12 cellular contexts compared by ENCODE assay signal in the genomic region with DNA sequence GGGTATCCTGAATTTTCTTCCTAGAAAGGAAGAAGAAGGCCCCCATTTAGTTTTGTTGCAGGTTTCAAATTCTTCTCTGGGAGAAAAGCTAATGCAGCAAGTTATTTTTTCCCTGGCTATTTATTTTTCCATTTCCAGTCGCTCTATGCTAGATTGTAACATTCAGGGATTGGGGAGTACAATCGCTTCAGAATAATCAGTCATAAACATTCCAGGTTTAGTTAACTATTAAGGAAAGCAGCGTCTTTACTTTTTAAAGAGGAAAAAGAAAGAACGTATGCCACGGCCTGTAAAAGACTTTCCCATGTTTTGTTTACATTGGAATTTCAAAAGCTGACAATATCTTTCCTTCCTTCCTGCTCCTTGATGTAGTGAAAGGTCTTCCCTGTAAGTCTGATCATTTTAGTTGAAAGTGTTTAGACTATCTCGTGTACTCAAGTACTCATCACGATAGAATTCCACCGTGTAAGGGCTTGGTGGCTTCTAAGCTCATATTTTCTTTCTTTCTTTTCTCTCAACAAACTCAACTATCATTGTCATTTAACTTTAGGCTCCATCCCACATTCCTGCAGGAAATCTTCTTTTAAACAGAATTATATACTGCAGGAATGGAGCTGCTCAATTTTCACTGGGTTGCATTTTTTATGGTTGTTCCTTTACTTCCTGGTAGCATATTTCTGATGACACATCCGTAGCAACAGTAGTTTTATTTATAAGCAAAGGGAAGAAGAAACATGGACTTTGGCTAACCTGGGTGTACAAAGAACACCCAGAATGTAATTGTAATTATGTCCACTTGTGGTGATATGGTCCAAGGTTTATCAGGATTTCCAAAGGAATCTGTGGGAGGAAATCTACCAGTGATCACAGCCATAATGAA.
DNase-seq lines count a peak whose midpoint lies in the region; ATAC-seq, FAIRE-seq and TF ChIP-seq lines count a peak whose summit lies in the region.
"Had no signal": no experiment of that assay in that cellular context is flagged by ENCODE, and none has a peak within 500 bp of the region (broad histone marks: within the 10 kb centered on the region; RNA-seq: fewer than 3 reads in every experiment).

No MANE protein-coding gene starts in this region.

- FAIRE-seq in colon (lab: Jason Lieb, UNC): peak; percentile 97

- H3K9ac ChIP-seq in liver (ENCODE audit: low read depth in 1 of 2, low read length in 2 of 2): peak overlapping the region in 1 of 2 donors; percentile 49
- H3K9ac ChIP-seq: BLaER1 had no signal

- H3K36me3 ChIP-seq in cardiac muscle cell: no peaks in the 10 kb centered on the region
- H3K36me3 ChIP-seq in liver (ENCODE audit: control insufficient read depth in 4 of 4, insufficient read depth in 3 of 4, low read depth in 1 of 4, low read length in 3 of 4): no peaks in the 10 kb centered on the region
- no peaks in the 10 kb centered on the region for H3K36me3 ChIP-seq in vagina
- H3K36me3 ChIP-seq: BLaER1, spleen had no signal

- no peak for TF ChIP-seq POLR2A in vagina (IDR thresholded peaks at IDR 0.05)

- TF ChIP-seq CTCF in cardiac muscle cell (IDR thresholded peaks at IDR 0.05; ENCODE audit: low read depth, low read length) (peak; percentile 18), liver (IDR thresholded peaks at IDR 0.05; ENCODE audit: low read depth, low read length, missing input control) (peak; percentile 38), vagina (IDR thresholded peaks at IDR 0.05) (no peak)

- DNase-seq in cardiac muscle cell (ENCODE audit: low read depth in 1 of 2, low spot score in 1 of 2) (peak in 1 of 2 donors; percentile 87), Right ventricle myocardium inferior (ENCODE audit: missing footprints) (no peak), vagina (ENCODE audit: extremely low spot score in 2 of 2) (no peak), NCI-H146 (lab: John Stamatoyannopoulos, UW) (no peak), SHP77 (lab: John Stamatoyannopoulos, UW) (no peak)
- DNase-seq in activated CD4-positive, alpha-beta T cell treated with anti-CD3 and anti-CD28 coated beads, Interleukin-2, amount 50 U/mL, for 4 hours: no peak
- DNase-seq: effector CD4-positive, alpha-beta T cell; NCI-H748 treated with DMSO at 0.1 percent for 48 hours; spleen had no signal

- no peak for ATAC-seq in Right ventricle myocardium inferior

- whole genome bisulfite sequencing in liver: 51% methylated on average over 9 of the region's 9 CpGs

- H3K4me3 ChIP-seq in cardiac muscle cell (no peak overlapping the region), liver (ENCODE audit: low read depth in 1 of 3, low read length in 3 of 3) (no peak overlapping the region), vagina (peak overlapping the region in 1 of 2 donors; percentile 14)
- H3K4me3 ChIP-seq: BLaER1, spleen had no signal

- H3K9me3 ChIP-seq in cardiac muscle cell (ENCODE audit: low read depth) (no peaks in the 10 kb centered on the region), liver (ENCODE audit: control insufficient read depth in 4 of 4, low read length in 3 of 4) (no peaks in the 10 kb centered on the region), vagina (no peaks in the 10 kb centered on the region)
- H3K9me3 ChIP-seq: spleen had no signal

- intact Hi-C loops in Right ventricle myocardium inferior (cut with DNase I) (no loop called here), vagina (cut with DNase I) (no loop called here)

- peak; percentile 70 to 79 for TF ChIP-seq RAD21 in liver (IDR thresholded peaks at IDR 0.05)

- no peak overlapping the region for H3K27ac ChIP-seq in cardiac muscle cell
- H3K27ac ChIP-seq in liver (ENCODE audit: low read depth in 1 of 2, low read length in 2 of 2): peak overlapping the region; percentile 57 to 71
- peak overlapping the region; percentile 13 for H3K27ac ChIP-seq in vagina
- H3K27ac ChIP-seq: BLaER1, spleen had no signal

- H3K27me3 ChIP-seq in cardiac muscle cell (no peaks in the 10 kb centered on the region), liver (ENCODE audit: control insufficient read depth in 4 of 4, insufficient read depth in 4 of 4, low read length in 3 of 4) (no peaks in the 10 kb centered on the region), vagina (no peaks in the 10 kb centered on the region)
- H3K27me3 ChIP-seq: BLaER1, spleen had no signal

- H3K4me1 ChIP-seq in cardiac muscle cell (ENCODE audit: low read depth) (peaks cover 10% of the 10 kb centered on the region), liver (ENCODE audit: control insufficient read depth in 4 of 4, insufficient read depth in 4 of 4, low read length in 3 of 4) (peaks cover 0 to 12% (median under 1%) of the 10 kb centered on the region in 4 donors), vagina (peaks cover 34% of the 10 kb centered on the region)
- H3K4me1 ChIP-seq: spleen had no signal

TF ChIP-seq in liver, 16 proteins besides CTCF, POLR2A, EP300 and RAD21:
- TF ChIP-seq, protein P1, sequence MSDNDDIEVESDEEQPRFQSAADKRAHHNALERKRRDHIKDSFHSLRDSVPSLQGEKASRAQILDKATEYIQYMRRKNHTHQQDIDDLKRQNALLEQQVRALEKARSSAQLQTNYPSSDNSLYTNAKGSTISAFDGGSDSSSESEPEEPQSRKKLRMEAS (IDR thresholded peaks at IDR 0.05): peak; percentile 25
- TF ChIP-seq JUND (IDR thresholded peaks at IDR 0.05): peak; percentile 76 to 81
- TF ChIP-seq HNF4A (conservative IDR thresholded peaks at IDR 0.05): peak; percentile 87 to 92
- TF ChIP-seq FOXA2 (IDR thresholded peaks at IDR 0.05): peak; percentile 9
- TF ChIP-seq TAF1 (conservative IDR thresholded peaks at IDR 0.05): no peak
- TF ChIP-seq SP1 (IDR thresholded peaks at IDR 0.05): peak; percentile 75
- TF ChIP-seq, protein P2, sequence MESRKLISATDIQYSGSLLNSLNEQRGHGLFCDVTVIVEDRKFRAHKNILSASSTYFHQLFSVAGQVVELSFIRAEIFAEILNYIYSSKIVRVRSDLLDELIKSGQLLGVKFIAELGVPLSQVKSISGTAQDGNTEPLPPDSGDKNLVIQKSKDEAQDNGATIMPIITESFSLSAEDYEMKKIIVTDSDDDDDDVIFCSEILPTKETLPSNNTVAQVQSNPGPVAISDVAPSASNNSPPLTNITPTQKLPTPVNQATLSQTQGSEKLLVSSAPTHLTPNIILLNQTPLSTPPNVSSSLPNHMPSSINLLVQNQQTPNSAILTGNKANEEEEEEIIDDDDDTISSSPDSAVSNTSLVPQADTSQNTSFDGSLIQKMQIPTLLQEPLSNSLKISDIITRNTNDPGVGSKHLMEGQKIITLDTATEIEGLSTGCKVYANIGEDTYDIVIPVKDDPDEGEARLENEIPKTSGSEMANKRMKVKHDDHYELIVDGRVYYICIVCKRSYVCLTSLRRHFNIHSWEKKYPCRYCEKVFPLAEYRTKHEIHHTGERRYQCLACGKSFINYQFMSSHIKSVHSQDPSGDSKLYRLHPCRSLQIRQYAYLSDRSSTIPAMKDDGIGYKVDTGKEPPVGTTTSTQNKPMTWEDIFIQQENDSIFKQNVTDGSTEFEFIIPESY (IDR thresholded peaks at IDR 0.05): no peak
- TF ChIP-seq, protein P3, sequence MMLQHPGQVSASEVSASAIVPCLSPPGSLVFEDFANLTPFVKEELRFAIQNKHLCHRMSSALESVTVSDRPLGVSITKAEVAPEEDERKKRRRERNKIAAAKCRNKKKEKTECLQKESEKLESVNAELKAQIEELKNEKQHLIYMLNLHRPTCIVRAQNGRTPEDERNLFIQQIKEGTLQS (IDR thresholded peaks at IDR 0.05): peak; percentile 43
- TF ChIP-seq, protein P4, sequence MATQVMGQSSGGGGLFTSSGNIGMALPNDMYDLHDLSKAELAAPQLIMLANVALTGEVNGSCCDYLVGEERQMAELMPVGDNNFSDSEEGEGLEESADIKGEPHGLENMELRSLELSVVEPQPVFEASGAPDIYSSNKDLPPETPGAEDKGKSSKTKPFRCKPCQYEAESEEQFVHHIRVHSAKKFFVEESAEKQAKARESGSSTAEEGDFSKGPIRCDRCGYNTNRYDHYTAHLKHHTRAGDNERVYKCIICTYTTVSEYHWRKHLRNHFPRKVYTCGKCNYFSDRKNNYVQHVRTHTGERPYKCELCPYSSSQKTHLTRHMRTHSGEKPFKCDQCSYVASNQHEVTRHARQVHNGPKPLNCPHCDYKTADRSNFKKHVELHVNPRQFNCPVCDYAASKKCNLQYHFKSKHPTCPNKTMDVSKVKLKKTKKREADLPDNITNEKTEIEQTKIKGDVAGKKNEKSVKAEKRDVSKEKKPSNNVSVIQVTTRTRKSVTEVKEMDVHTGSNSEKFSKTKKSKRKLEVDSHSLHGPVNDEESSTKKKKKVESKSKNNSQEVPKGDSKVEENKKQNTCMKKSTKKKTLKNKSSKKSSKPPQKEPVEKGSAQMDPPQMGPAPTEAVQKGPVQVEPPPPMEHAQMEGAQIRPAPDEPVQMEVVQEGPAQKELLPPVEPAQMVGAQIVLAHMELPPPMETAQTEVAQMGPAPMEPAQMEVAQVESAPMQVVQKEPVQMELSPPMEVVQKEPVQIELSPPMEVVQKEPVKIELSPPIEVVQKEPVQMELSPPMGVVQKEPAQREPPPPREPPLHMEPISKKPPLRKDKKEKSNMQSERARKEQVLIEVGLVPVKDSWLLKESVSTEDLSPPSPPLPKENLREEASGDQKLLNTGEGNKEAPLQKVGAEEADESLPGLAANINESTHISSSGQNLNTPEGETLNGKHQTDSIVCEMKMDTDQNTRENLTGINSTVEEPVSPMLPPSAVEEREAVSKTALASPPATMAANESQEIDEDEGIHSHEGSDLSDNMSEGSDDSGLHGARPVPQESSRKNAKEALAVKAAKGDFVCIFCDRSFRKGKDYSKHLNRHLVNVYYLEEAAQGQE (IDR thresholded peaks at IDR 0.05): no peak
- peak; percentile 16 for TF ChIP-seq FOXA1 (IDR thresholded peaks at IDR 0.05)
- peak; percentile 83 for TF ChIP-seq HNF4G (IDR thresholded peaks at IDR 0.05)
- peak; percentile 32 for TF ChIP-seq YY1 (IDR thresholded peaks at IDR 0.05)
- peak; percentile 51 to 53 for TF ChIP-seq RXRA (IDR thresholded peaks at IDR 0.05)

Comparison
In these comparisons a context has a peak if more than half of its experiments do, and no peak if none do; other contexts are left out.
1. CTCF ChIP-seq: peak in cardiac muscle cell (single experiment) and liver (single experiment); none in vagina (0 of 3).